In the genomic region with DNA sequence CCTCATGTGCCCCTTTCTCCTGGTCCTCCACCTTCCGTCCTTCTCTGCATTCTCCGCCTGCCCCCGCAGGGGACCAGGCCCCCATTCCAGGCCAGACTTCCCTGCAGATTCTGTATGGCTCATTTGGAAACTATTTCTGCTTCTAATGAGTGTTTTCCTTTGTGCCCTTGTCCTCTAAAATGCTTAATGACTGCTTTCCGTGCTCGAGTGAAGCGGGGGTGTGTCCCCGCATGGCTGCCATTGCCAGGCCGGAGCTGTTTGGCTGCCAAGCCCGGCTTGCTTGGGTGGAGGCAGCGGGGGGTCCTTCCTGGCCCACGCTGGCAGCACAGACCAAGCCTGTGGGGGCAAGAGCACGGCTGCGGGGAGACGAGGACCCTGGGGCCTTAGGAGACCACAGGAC, we compare ENCODE assay signal across 1 cellular context.
TF ChIP-seq lines count a peak whose summit lies in the region.

No MANE protein-coding gene starts in this region.

TF ChIP-seq in HCT116, 20 proteins besides CTCF, POLR2A, EP300 and RAD21 (continued from another document):
- TF ChIP-seq ATF3 (IDR thresholded peaks at IDR 0.05), result no peak
